In genomic region chr7:129792721-129793120, GRCh38 we compare ENCODE assay signal across 20 cellular contexts.
"Had no signal": no experiment of that assay in that cellular context is flagged by ENCODE, and none has a peak within 500 bp of the region (broad histone marks: within the 10 kb centered on the region; RNA-seq: fewer than 3 reads in every experiment).

No MANE protein-coding gene starts in this region.

- H3K36me3 Mint-ChIP-seq: activated naive CD8-positive, alpha-beta T cell; naive B cell; stimulated activated naive B cell treated with anti-CD40 and anti-IgM and Interleukin-4, amounts not matched to agents 10 μg/mL and 1 μg/mL and 100 μg/mL, for 72 hours had no signal

- H3K27me3 ChIP-seq: colonic mucosa, right atrium auricular region had no signal

- H3K36me3 ChIP-seq: colonic mucosa, right atrium auricular region, tibial nerve had no signal

- H3K4me1 Mint-ChIP-seq: naive B cell; stimulated activated naive B cell treated with anti-CD40 and anti-IgM and Interleukin-4, amounts not matched to agents 10 μg/mL and 1 μg/mL and 100 μg/mL, for 72 hours had no signal

- H3K4me3 ChIP-seq: colonic mucosa, right atrium auricular region, smooth muscle cell, tibial nerve had no signal

- H3K4me1 ChIP-seq: colonic mucosa, right atrium auricular region, tibial nerve had no signal

- H3K27ac Mint-ChIP-seq: activated naive CD8-positive, alpha-beta T cell; nephron progenitor cell had no signal

- DNase-seq: activated CD4-positive, alpha-beta T cell treated with anti-CD3 and anti-CD28 coated beads for 4 hours; activated CD4-positive, alpha-beta T cell treated with anti-CD3 and anti-CD28 coated beads, Interleukin-2, amount 50 U/mL, for 4 hours; activated CD8-positive, alpha-beta memory T cell treated with anti-CD3 and anti-CD28 coated beads for 24 hours; activated effector memory CD4-positive, alpha-beta T cell treated with Interleukin-2 at 50 U/mL for 16 hours; activated naive CD4-positive, alpha-beta T cell treated with Interleukin-2 at 50 U/mL for 16 hours; anterior cingulate cortex; colonic mucosa; effector memory CD4-positive, alpha-beta T cell; islet precursor cell; left ventricle myocardium superior; naive B cell; nephron progenitor cell; occipital lobe; stimulated activated CD4-positive, alpha-beta T cell treated with anti-CD3 and anti-CD28 coated beads, Interleukin-15, amount 100 ng/mL, for 24 hours; stimulated activated CD4-positive, alpha-beta T cell treated with anti-CD3 and anti-CD28 coated beads, Interleukin-2, amount 100 ng/mL, for 24 hours; stimulated activated naive B cell treated with anti-CD40 and anti-IgM and Interleukin-4, amounts not matched to agents 10 μg/mL and 1 μg/mL and 100 μg/mL, for 72 hours had no signal

- ATAC-seq: left ventricle myocardium superior; stimulated activated naive B cell treated with anti-CD40 and anti-IgM and Interleukin-4, amounts not matched to agents 10 μg/mL and 1 μg/mL and 100 μg/mL, for 72 hours had no signal

- H3K27ac ChIP-seq: colonic mucosa, right atrium auricular region, tibial nerve had no signal

- H3K9me3 Mint-ChIP-seq: naive B cell; nephron progenitor cell; stimulated activated naive B cell treated with anti-CD40 and anti-IgM and Interleukin-4, amounts not matched to agents 10 μg/mL and 1 μg/mL and 100 μg/mL, for 72 hours had no signal

- H3K4me3 Mint-ChIP-seq: activated naive CD8-positive, alpha-beta T cell; naive B cell; nephron progenitor cell; stimulated activated naive B cell treated with anti-CD40 and anti-IgM and Interleukin-4, amounts not matched to agents 10 μg/mL and 1 μg/mL and 100 μg/mL, for 72 hours had no signal

- H3K9me3 ChIP-seq: colonic mucosa, right atrium auricular region, tibial nerve had no signal

- H3K4me2 ChIP-seq: smooth muscle cell had no signal
